1 cellular context compared by ENCODE assay signal in the genomic region with DNA sequence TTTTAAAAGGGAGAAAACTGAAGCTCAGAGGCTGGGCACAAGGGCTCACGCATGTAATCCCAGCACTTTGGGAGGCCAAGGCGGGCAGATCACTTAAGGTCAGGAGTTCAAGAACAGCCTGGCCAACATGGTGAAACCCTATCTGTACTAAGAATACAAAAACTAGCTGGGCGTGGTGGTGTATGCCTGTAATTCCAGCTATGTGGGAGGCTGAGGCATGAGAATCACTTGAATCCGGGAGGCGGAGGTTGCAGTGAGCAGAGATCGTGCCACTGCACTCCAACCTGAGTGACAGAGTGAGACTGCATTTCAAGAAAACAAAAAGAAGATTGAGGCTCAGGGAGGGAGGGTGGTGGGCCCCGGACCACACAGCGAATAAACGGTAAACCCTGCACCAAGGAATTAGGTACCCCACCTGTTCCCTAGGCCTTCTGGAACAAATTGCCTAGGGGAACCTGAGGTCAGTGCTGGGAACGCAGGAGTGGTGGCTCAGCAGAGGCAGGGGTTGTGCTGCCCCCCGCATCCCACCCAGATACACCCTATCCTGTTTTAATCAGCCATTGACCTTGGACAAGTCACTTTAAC. TPM values are rescaled to one million over a fixed set of nuclear protein-coding genes. Genes with fewer than 3 reads are reported as not detected.
"Had no signal": no experiment of that assay in that cellular context is flagged by ENCODE, and none has a peak within 500 bp of the region (broad histone marks: within the 10 kb centered on the region; RNA-seq: fewer than 3 reads in every experiment).

No MANE protein-coding gene starts in this region.

RNA-seq across cellular contexts. Expression of gene ALPL, which starts 10.4 kb away (rescaled TPM):
- total RNA-seq: lung microvascular endothelial cell had no signal
